8 cellular contexts compared by ENCODE assay signal in genomic region chr19:2042485-2043268, GRCh38. TPM values are rescaled to one million over a fixed set of nuclear protein-coding genes. Genes with fewer than 3 reads are reported as not detected.
A peak's percentile ranks its signal among the peaks of the same experiment; 100 is the strongest.
DNase-seq lines count a peak whose midpoint lies in the region; ATAC-seq, FAIRE-seq and TF ChIP-seq lines count a peak whose summit lies in the region.

No MANE protein-coding gene starts in this region.

- H3K9me3 Mint-ChIP-seq in T-helper 1 cell treated with Interleukin-12 subunit alpha and Interleukin-12 subunit beta and Interleukin-4 antibody, amounts not matched to agents 30 μg/mL and 1 μg/mL, for 36 hours = no peaks in the 10 kb centered on the region
- H3K9me3 Mint-ChIP-seq in activated CD4-positive, alpha-beta memory T cell treated with anti-CD3 and anti-CD28 coated beads, Interleukin-2, amount 10 ng/mL, durations not matched to agents 7 days and 5 days = no peaks in the 10 kb centered on the region
- no peaks in the 10 kb centered on the region for H3K9me3 Mint-ChIP-seq in endothelial cell (ENCODE audit: unreplicated experiment)

- H3K27ac ChIP-seq in hepatocyte (peak overlapping the region; percentile 95), substantia nigra (ENCODE audit: low read depth, low read length, poor library complexity, severe bottlenecking) (peak overlapping the region; percentile 92)

- no peaks in the 10 kb centered on the region for H3K27me3 Mint-ChIP-seq in T-helper 1 cell treated with Interleukin-12 subunit alpha and Interleukin-12 subunit beta and Interleukin-4 antibody, amounts not matched to agents 30 μg/mL and 1 μg/mL, for 36 hours (ENCODE audit: low read depth)
- no peaks in the 10 kb centered on the region for H3K27me3 Mint-ChIP-seq in activated CD4-positive, alpha-beta memory T cell treated with anti-CD3 and anti-CD28 coated beads, Interleukin-2, amount 10 ng/mL, durations not matched to agents 7 days and 5 days
- peaks cover 7% of the 10 kb centered on the region for H3K27me3 Mint-ChIP-seq in endothelial cell (ENCODE audit: unreplicated experiment)

- no peak for FAIRE-seq in GM19239 (lab: Jason Lieb, UNC)

- no peak for TF ChIP-seq CTCF in hepatocyte (IDR thresholded peaks at IDR 0.05; ENCODE audit: poor library complexity)
- TF ChIP-seq CTCF in endothelial cell (IDR thresholded peaks at IDR 0.05; ENCODE audit: unreplicated experiment) = no peak

- 59% methylated on average over 26 of the region's 30 CpGs for WGBS in hepatocyte (ENCODE audit: low lambda C conversion rate, missing lambda C conversion rate)

- POLR2A ChIA-PET in activated CD4-positive, alpha-beta memory T cell treated with anti-CD3 and anti-CD28 coated beads, Interleukin-2, amount 10 ng/mL, durations not matched to agents 7 days and 5 days (lab: Charles Lee) = interaction anchor here (0.8 to 3.2 kb wide), 14 partner anchors 10 to 193 kb away, joined by 3 to 25 read pairs (median 6); partner anchors contain the start of genes AP3D1, MKNK2 and MOB3A

- no peaks in the 10 kb centered on the region for H3K36me3 ChIP-seq in hepatocyte (replicated peaks; ENCODE audit: insufficient read depth, low read depth)

- peaks cover 19% of the 10 kb centered on the region for H3K4me1 ChIP-seq in hepatocyte (ENCODE audit: insufficient read depth)

- ATAC-seq in HG03342 (IDR thresholded peaks at IDR 0.05; ENCODE audit: unreplicated experiment) = no peak

- H3K4me3 Mint-ChIP-seq in T-helper 1 cell treated with Interleukin-12 subunit alpha and Interleukin-12 subunit beta and Interleukin-4 antibody, amounts not matched to agents 30 μg/mL and 1 μg/mL, for 36 hours = peak overlapping the region; percentile 70
- H3K4me3 Mint-ChIP-seq in activated CD4-positive, alpha-beta memory T cell treated with anti-CD3 and anti-CD28 coated beads, Interleukin-2, amount 10 ng/mL, durations not matched to agents 7 days and 5 days = peak overlapping the region; percentile 58
- H3K4me3 Mint-ChIP-seq in endothelial cell (ENCODE audit: unreplicated experiment) = no peak overlapping the region

- no peak overlapping the region for H2AFZ ChIP-seq in hepatocyte

- H3K9me2 ChIP-seq in hepatocyte (replicated peaks; ENCODE audit: insufficient read depth) = no peaks in the 10 kb centered on the region

- DNase-seq in T-helper 1 cell = no peak
- DNase-seq in activated CD4-positive, alpha-beta memory T cell treated with anti-CD3 and anti-CD28 coated beads, Interleukin-2, amount 10 ng/mL, durations not matched to agents 7 days and 5 days = no peak
- DNase-seq in hepatocyte (ENCODE audit: low spot score) = peak; percentile 54
- DNase-seq in substantia nigra (lab: John Stamatoyannopoulos, UW) = peak in 11 of 49 donors; percentile 43 to 79 (median 62)
- no peak for DNase-seq in GM19239 (ENCODE audit: insufficient read length, low spot score)
- DNase-seq in endothelial cell (ENCODE audit: low spot score) = no peak

- no peaks in the 10 kb centered on the region for H3K27me3 ChIP-seq in hepatocyte

- H3K9me3 ChIP-seq in hepatocyte (ENCODE audit: low read depth) = no peaks in the 10 kb centered on the region

- no peak overlapping the region for H3K4me3 ChIP-seq in hepatocyte

- H3K36me3 Mint-ChIP-seq in T-helper 1 cell treated with Interleukin-12 subunit alpha and Interleukin-12 subunit beta and Interleukin-4 antibody, amounts not matched to agents 30 μg/mL and 1 μg/mL, for 36 hours (ENCODE audit: low read depth) = peaks cover 15% of the 10 kb centered on the region
- H3K36me3 Mint-ChIP-seq in activated CD4-positive, alpha-beta memory T cell treated with anti-CD3 and anti-CD28 coated beads, Interleukin-2, amount 10 ng/mL, durations not matched to agents 7 days and 5 days (ENCODE audit: low read depth) = peaks cover 29% of the 10 kb centered on the region
- peaks cover 4% of the 10 kb centered on the region for H3K36me3 Mint-ChIP-seq in endothelial cell (ENCODE audit: low read depth, unreplicated experiment)

- peaks cover 12% of the 10 kb centered on the region for H3K4me1 Mint-ChIP-seq in T-helper 1 cell treated with Interleukin-12 subunit alpha and Interleukin-12 subunit beta and Interleukin-4 antibody, amounts not matched to agents 30 μg/mL and 1 μg/mL, for 36 hours (ENCODE audit: low read depth)
- H3K4me1 Mint-ChIP-seq in activated CD4-positive, alpha-beta memory T cell treated with anti-CD3 and anti-CD28 coated beads, Interleukin-2, amount 10 ng/mL, durations not matched to agents 7 days and 5 days = peaks cover 40% of the 10 kb centered on the region
- H3K4me1 Mint-ChIP-seq in endothelial cell (ENCODE audit: unreplicated experiment) = peaks cover 5% of the 10 kb centered on the region

- peak overlapping the region; percentile 81 for H3K4me2 ChIP-seq in hepatocyte

- peaks cover 29% of the 10 kb centered on the region for H3K79me2 ChIP-seq in hepatocyte

- peaks cover 33% of the 10 kb centered on the region for H4K20me1 ChIP-seq in hepatocyte (ENCODE audit: insufficient read depth, poor library complexity, severe bottlenecking)

- peak overlapping the region; percentile 86 for H3K27ac Mint-ChIP-seq in T-helper 1 cell treated with Interleukin-12 subunit alpha and Interleukin-12 subunit beta and Interleukin-4 antibody, amounts not matched to agents 30 μg/mL and 1 μg/mL, for 36 hours
- H3K27ac Mint-ChIP-seq in activated CD4-positive, alpha-beta memory T cell treated with anti-CD3 and anti-CD28 coated beads, Interleukin-2, amount 10 ng/mL, durations not matched to agents 7 days and 5 days = peak overlapping the region; percentile 77
- H3K27ac Mint-ChIP-seq in endothelial cell (ENCODE audit: unreplicated experiment) = no peak overlapping the region

- CTCF ChIA-PET in activated CD4-positive, alpha-beta memory T cell treated with anti-CD3 and anti-CD28 coated beads, Interleukin-2, amount 10 ng/mL, durations not matched to agents 7 days and 5 days (lab: Charles Lee) = interaction anchor here (0.6 to 2.5 kb wide), 9 partner anchors 9 to 1089 kb away, joined by 3 to 14 read pairs (median 4); partner anchors contain the start of gene MKNK2

RNA-seq across cellular contexts. Expression of gene MKNK2, which starts 8.4 kb away (rescaled TPM):
- total RNA-seq in activated CD4-positive, alpha-beta memory T cell treated with anti-CD3 and anti-CD28 coated beads, Interleukin-2, amount 10 ng/mL, durations not matched to agents 7 days and 5 days = 100 to 1,000 TPM; 239 to 253 TPM
- total RNA-seq in hepatocyte (90.4 and 98.2 TPM in 2 replicates), endothelial cell (ENCODE audit: unreplicated experiment) (228 TPM)
- polyA plus RNA-seq in hepatocyte = 126 and 136 TPM in 2 replicates

RNA-seq across cellular contexts. Expression of gene BTBD2, which starts 27.2 kb away (rescaled TPM):
- total RNA-seq in activated CD4-positive, alpha-beta memory T cell treated with anti-CD3 and anti-CD28 coated beads, Interleukin-2, amount 10 ng/mL, durations not matched to agents 7 days and 5 days = 10 to 100 TPM; 55.4 to 57.1 TPM
- total RNA-seq in hepatocyte = 56.4 and 62.1 TPM in 2 replicates
- polyA plus RNA-seq in hepatocyte = 71.1 and 76.0 TPM in 2 replicates
- total RNA-seq in endothelial cell (ENCODE audit: unreplicated experiment) = 80.5 TPM

RNA-seq across cellular contexts. Expression of gene MOB3A, which starts 53.4 kb away (rescaled TPM):
- 100 to 1,000 TPM; 242 to 251 TPM for total RNA-seq in activated CD4-positive, alpha-beta memory T cell treated with anti-CD3 and anti-CD28 coated beads, Interleukin-2, amount 10 ng/mL, durations not matched to agents 7 days and 5 days
- 13.5 and 15.7 TPM in 2 replicates for total RNA-seq in hepatocyte
- 25.1 and 27.7 TPM in 2 replicates for polyA plus RNA-seq in hepatocyte
- total RNA-seq in endothelial cell (ENCODE audit: unreplicated experiment) = 88.5 TPM

RNA-seq across cellular contexts. Expression of gene IZUMO4, which starts 54.0 kb away (rescaled TPM):
- total RNA-seq in activated CD4-positive, alpha-beta memory T cell treated with anti-CD3 and anti-CD28 coated beads, Interleukin-2, amount 10 ng/mL, durations not matched to agents 7 days and 5 days = 10 to 100 TPM; 10.3 to 10.5 TPM
- total RNA-seq in hepatocyte (0.44 and 1.4 TPM in 2 replicates), endothelial cell (ENCODE audit: unreplicated experiment) (8.9 TPM)
- 2.8 and 4.0 TPM in 2 replicates for polyA plus RNA-seq in hepatocyte
